16 cellular contexts compared by ENCODE assay signal in the genomic region with DNA sequence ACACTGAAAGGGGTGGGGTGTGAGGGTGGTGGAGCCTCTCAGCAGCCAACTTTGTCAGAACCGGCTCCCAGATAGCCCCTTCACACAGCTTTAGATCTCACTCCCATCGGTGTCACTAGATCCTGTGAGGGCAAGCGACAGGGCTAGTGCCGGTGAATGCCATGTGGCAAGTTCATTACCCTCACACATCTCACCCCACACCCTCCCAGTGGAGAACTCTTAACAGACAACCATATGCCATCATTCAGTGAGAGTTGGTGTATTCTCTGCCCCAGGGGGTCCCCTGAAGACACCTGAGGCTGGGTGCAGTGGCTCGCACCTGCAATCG. TPM values are rescaled to one million over a fixed set of nuclear protein-coding genes. Genes with fewer than 3 reads are reported as not detected.
DNase-seq lines count a peak whose midpoint lies in the region; ATAC-seq, FAIRE-seq and TF ChIP-seq lines count a peak whose summit lies in the region.
"Had no signal": no experiment of that assay in that cellular context is flagged by ENCODE, and none has a peak within 500 bp of the region (broad histone marks: within the 10 kb centered on the region; RNA-seq: fewer than 3 reads in every experiment).

No MANE protein-coding gene starts in this region.

- peaks cover 53% of the 10 kb centered on the region for H3K4me1 Mint-ChIP-seq in activated naive CD4-positive, alpha-beta T cell treated with anti-CD3 and anti-CD28 coated beads, Interleukin-2, amount 50 U/mL, for 24 hours
- peaks cover 45% of the 10 kb centered on the region for H3K4me1 Mint-ChIP-seq in activated CD8-positive, alpha-beta T cell treated with anti-CD3 and anti-CD28 coated beads for 36 hours (ENCODE audit: low read depth)
- H3K4me1 Mint-ChIP-seq in memory B cell (peaks cover 29% of the 10 kb centered on the region), GM23338 (peaks cover 11% of the 10 kb centered on the region)

- TF ChIP-seq CTCF in activated CD8-positive, alpha-beta T cell treated with anti-CD3 and anti-CD28 coated beads for 36 hours (IDR thresholded peaks at IDR 0.05) = no peak
- TF ChIP-seq CTCF in GM13976 (IDR thresholded peaks at IDR 0.05; ENCODE audit: borderline replicate concordance, control extremely low read depth, extremely low read depth, insufficient read depth, missing control alignments) = no peak
- no peak for TF ChIP-seq CTCF in omental fat pad (IDR thresholded peaks at IDR 0.05)
- no peak for TF ChIP-seq CTCF in GM23338 (conservative IDR thresholded peaks at IDR 0.05; ENCODE audit: low read depth in 2 of 2)

- H3K9me3 Mint-ChIP-seq in activated naive CD4-positive, alpha-beta T cell treated with anti-CD3 and anti-CD28 coated beads, Interleukin-2, amount 50 U/mL, for 24 hours = no peaks in the 10 kb centered on the region
- H3K9me3 Mint-ChIP-seq in activated CD8-positive, alpha-beta T cell treated with anti-CD3 and anti-CD28 coated beads for 36 hours = no peaks in the 10 kb centered on the region
- H3K9me3 Mint-ChIP-seq in memory B cell (no peaks in the 10 kb centered on the region), GM23338 (no peaks in the 10 kb centered on the region)

- no peaks in the 10 kb centered on the region for H3K27me3 Mint-ChIP-seq in activated naive CD4-positive, alpha-beta T cell treated with anti-CD3 and anti-CD28 coated beads, Interleukin-2, amount 50 U/mL, for 24 hours
- H3K27me3 Mint-ChIP-seq in activated CD8-positive, alpha-beta T cell treated with anti-CD3 and anti-CD28 coated beads for 36 hours = no peaks in the 10 kb centered on the region
- H3K27me3 Mint-ChIP-seq in memory B cell = no peaks in the 10 kb centered on the region
- H3K27me3 Mint-ChIP-seq in GM23338 (ENCODE audit: insufficient read depth, low read depth, poor library complexity) = peaks cover 1% of the 10 kb centered on the region

- peaks cover 16% of the 10 kb centered on the region for H3K79me2 ChIP-seq in GM23338 (replicated peaks; ENCODE audit: insufficient read depth)

- H3K4me1 ChIP-seq in GM23338 (ENCODE audit: insufficient read depth) = peaks cover 7% of the 10 kb centered on the region
- H3K4me1 ChIP-seq: HAP-1, prostate gland had no signal

- H2AFZ ChIP-seq in GM23338 = no peak overlapping the region

- DNase-seq in activated naive CD4-positive, alpha-beta T cell treated with Interleukin-2 at 50 U/mL for 16 hours = no peak
- peak; percentile 19 for DNase-seq in activated CD8-positive, alpha-beta T cell treated with anti-CD3 and anti-CD28 coated beads for 36 hours
- no peak for DNase-seq in memory B cell (ENCODE audit: low spot score in 2 of 2)
- DNase-seq in RCC 7860 (ENCODE audit: low spot score) = no peak
- no peak for DNase-seq in GM13976 (ENCODE audit: low spot score)
- no peak for DNase-seq in omental fat pad (ENCODE audit: low spot score)
- DNase-seq in GM23338 (ENCODE audit: low spot score) = no peak
- DNase-seq: activated CD8-positive, alpha-beta memory T cell treated with anti-CD3 and anti-CD28 coated beads for 24 hours; anterior cingulate cortex; midbrain; PC-3; stimulated activated CD4-positive, alpha-beta T cell treated with anti-CD3 and anti-CD28 coated beads, Interleukin-1b, Interleukin-23, amount 100 ng/mL, for 48 hours had no signal

- in situ Hi-C loops in GM13976 (cut with MboI; ENCODE audit: low sequenced_read_pairs, unreplicated experiment) = no loop called here

- no peak overlapping the region for H3K4me3 ChIP-seq in GM23338
- H3K4me3 ChIP-seq: HAP-1, prostate gland had no signal

- H3K36me3 ChIP-seq in GM23338 (ENCODE audit: insufficient read depth) = no peaks in the 10 kb centered on the region
- H3K36me3 ChIP-seq: prostate gland had no signal

- no peak for FAIRE-seq in RCC 7860 (lab: Jason Lieb, UNC)
- FAIRE-seq: G401.6 had no signal

- H4K20me1 ChIP-seq in GM23338 (replicated peaks; ENCODE audit: insufficient read depth) = no peaks in the 10 kb centered on the region

- H3F3A ChIP-seq in GM23338 (replicated peaks; ENCODE audit: low read depth) = no peaks in the 10 kb centered on the region

- ATAC-seq in activated CD8-positive, alpha-beta T cell treated with anti-CD3 and anti-CD28 coated beads for 36 hours = peak; percentile 12
- no peak for ATAC-seq in memory B cell (ENCODE audit: low read depth)
- ATAC-seq in omental fat pad (ENCODE audit: low FRiP score) = no peak
- ATAC-seq in GM23338 = no peak; the same call in 2 of the 3 replicates
- ATAC-seq: PC-3 had no signal

- CTCF ChIA-PET in activated CD8-positive, alpha-beta T cell treated with anti-CD3 and anti-CD28 coated beads for 36 hours (lab: Charles Lee) = interaction anchor here (0.7 to 1.4 kb wide), 5 partner anchors 11 to 81 kb away, joined by 3 to 4 read pairs (median 3); partner anchors contain the start of gene SOWAHD

- H3K36me3 Mint-ChIP-seq in activated naive CD4-positive, alpha-beta T cell treated with anti-CD3 and anti-CD28 coated beads, Interleukin-2, amount 50 U/mL, for 24 hours = no peaks in the 10 kb centered on the region
- peaks cover 33% of the 10 kb centered on the region for H3K36me3 Mint-ChIP-seq in activated CD8-positive, alpha-beta T cell treated with anti-CD3 and anti-CD28 coated beads for 36 hours (ENCODE audit: low read depth)
- H3K36me3 Mint-ChIP-seq in memory B cell = peaks cover 2% of the 10 kb centered on the region
- H3K36me3 Mint-ChIP-seq in GM23338 (ENCODE audit: low read depth) = peaks cover 2% of the 10 kb centered on the region; the same call in 1 of the 3 replicates

- H3K27ac ChIP-seq in GM23338 (ENCODE audit: low read depth) = no peak overlapping the region
- H3K27ac ChIP-seq: prostate gland had no signal

- H3K4me3 Mint-ChIP-seq in activated naive CD4-positive, alpha-beta T cell treated with anti-CD3 and anti-CD28 coated beads, Interleukin-2, amount 50 U/mL, for 24 hours = peak overlapping the region; percentile 83
- peak overlapping the region; percentile 76 for H3K4me3 Mint-ChIP-seq in activated CD8-positive, alpha-beta T cell treated with anti-CD3 and anti-CD28 coated beads for 36 hours
- H3K4me3 Mint-ChIP-seq in memory B cell (peak overlapping the region; percentile 62), GM23338 (no peak overlapping the region)

- intact Hi-C loops in activated CD8-positive, alpha-beta T cell treated with anti-CD3 and anti-CD28 coated beads for 36 hours (cut with micrococcal nuclease) = no loop called here

- POLR2A ChIA-PET in activated CD8-positive, alpha-beta T cell treated with anti-CD3 and anti-CD28 coated beads for 36 hours (lab: Charles Lee) = interaction anchor here (0.9 to 7.1 kb wide), 4 partner anchors 8 to 102 kb away, joined by 3 to 88 read pairs (median 4); partner anchors contain the start of gene SEPTIN6

- H3K4me2 ChIP-seq in GM23338 = no peak overlapping the region

- no peaks in the 10 kb centered on the region for H3K9me2 ChIP-seq in GM23338 (ENCODE audit: insufficient read depth)

- peak overlapping the region; percentile 68 for H3K27ac Mint-ChIP-seq in activated naive CD4-positive, alpha-beta T cell treated with anti-CD3 and anti-CD28 coated beads, Interleukin-2, amount 50 U/mL, for 24 hours
- H3K27ac Mint-ChIP-seq in activated CD8-positive, alpha-beta T cell treated with anti-CD3 and anti-CD28 coated beads for 36 hours = peak overlapping the region; percentile 95
- H3K27ac Mint-ChIP-seq in memory B cell (peak overlapping the region; percentile 95), GM23338 (no peak overlapping the region)

- H3K27me3 ChIP-seq in GM23338 (ENCODE audit: insufficient read depth) = no peaks in the 10 kb centered on the region

TF ChIP-seq in GM23338, 12 proteins besides CTCF, POLR2A, EP300 and RAD21 (continues in another document):
- TF ChIP-seq JUNB (IDR thresholded peaks at IDR 0.05; ENCODE audit: unreplicated experiment) (no peak), CREB1 (CRISPR knock-in tag; IDR thresholded peaks at IDR 0.05; ENCODE audit: low read depth) (no peak), NANOG (IDR thresholded peaks at IDR 0.05; ENCODE audit: borderline replicate concordance) (no peak), ZNF331 (CRISPR knock-in tag; IDR thresholded peaks at IDR 0.05; ENCODE audit: low read depth) (no peak), EZH2phosphoT487 (IDR thresholded peaks at IDR 0.05; ENCODE audit: unreplicated experiment) (no peak)
- TF ChIP-seq, protein P1, sequence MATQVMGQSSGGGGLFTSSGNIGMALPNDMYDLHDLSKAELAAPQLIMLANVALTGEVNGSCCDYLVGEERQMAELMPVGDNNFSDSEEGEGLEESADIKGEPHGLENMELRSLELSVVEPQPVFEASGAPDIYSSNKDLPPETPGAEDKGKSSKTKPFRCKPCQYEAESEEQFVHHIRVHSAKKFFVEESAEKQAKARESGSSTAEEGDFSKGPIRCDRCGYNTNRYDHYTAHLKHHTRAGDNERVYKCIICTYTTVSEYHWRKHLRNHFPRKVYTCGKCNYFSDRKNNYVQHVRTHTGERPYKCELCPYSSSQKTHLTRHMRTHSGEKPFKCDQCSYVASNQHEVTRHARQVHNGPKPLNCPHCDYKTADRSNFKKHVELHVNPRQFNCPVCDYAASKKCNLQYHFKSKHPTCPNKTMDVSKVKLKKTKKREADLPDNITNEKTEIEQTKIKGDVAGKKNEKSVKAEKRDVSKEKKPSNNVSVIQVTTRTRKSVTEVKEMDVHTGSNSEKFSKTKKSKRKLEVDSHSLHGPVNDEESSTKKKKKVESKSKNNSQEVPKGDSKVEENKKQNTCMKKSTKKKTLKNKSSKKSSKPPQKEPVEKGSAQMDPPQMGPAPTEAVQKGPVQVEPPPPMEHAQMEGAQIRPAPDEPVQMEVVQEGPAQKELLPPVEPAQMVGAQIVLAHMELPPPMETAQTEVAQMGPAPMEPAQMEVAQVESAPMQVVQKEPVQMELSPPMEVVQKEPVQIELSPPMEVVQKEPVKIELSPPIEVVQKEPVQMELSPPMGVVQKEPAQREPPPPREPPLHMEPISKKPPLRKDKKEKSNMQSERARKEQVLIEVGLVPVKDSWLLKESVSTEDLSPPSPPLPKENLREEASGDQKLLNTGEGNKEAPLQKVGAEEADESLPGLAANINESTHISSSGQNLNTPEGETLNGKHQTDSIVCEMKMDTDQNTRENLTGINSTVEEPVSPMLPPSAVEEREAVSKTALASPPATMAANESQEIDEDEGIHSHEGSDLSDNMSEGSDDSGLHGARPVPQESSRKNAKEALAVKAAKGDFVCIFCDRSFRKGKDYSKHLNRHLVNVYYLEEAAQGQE (IDR thresholded peaks at IDR 0.05; ENCODE audit: unreplicated experiment) = no peak

RNA-seq across cellular contexts. Expression of gene SEPTIN6, which starts 15.3 kb away (rescaled TPM):
- total RNA-seq in activated CD8-positive, alpha-beta T cell treated with anti-CD3 and anti-CD28 coated beads for 36 hours = 100 to 1,000 TPM; 205 to 209 TPM
- 10 to 100 TPM; 13.9 to 19.2 (median 17.8) TPM for total RNA-seq in omental fat pad
- 43.3 and 43.6 TPM in 2 replicates for total RNA-seq in GM23338 (2014; rRNA removed; shearing (Covaris generic))
- polyA plus RNA-seq in GM23338 (2016; fragmentation: Nextera tagmentation; extraction: Ambion mirVana) = 36.9 and 37.0 TPM in 2 replicates
